8 cellular contexts compared by ENCODE assay signal in the genomic region with DNA sequence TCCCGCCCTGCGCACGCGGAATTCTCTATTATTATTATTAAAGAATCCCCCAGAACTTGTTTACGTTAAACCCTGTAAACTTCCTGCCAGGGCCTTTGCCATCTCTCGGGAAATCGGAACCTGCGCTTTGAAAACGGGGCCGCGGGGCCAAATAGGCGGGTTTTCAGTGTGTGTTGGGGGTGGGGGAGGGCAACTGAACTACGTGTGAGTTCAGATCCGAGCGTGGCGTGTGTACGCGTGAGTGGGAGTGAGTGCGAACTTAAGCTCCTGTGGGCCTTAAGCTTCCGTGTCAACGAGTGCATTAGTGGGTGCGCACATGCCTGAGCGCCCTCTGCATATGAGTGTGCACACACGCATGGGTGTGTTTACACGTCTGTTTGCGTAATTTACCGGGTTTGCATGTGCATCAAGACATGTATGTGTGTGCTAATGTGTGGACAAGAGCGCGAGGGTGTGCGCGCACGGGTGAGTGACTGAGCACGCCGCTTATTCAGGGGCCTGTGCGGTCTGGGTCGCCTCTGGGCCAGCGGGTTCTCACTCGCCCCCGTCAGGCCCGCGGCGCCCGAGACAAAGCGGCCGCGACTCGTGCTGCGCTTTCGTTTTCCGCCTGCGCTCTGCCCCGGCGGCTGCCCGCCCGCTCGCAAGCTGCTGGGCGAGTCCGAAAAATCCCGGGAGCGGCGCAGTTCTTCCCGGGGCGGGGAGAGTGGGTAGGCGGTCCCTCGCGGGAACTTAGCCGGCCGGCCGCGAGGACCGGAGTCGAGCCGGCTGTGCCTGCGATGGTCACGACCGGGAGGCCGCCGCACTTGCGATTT. TPM values are rescaled to one million over a fixed set of nuclear protein-coding genes. Genes with fewer than 3 reads are reported as not detected.
DNase-seq lines count a peak whose midpoint lies in the region; ATAC-seq and TF ChIP-seq lines count a peak whose summit lies in the region.

No MANE protein-coding gene starts in this region.

- peak overlapping the region; percentile 89 for H3K4me2 ChIP-seq in hepatocyte
- H3K4me2 ChIP-seq in skeletal muscle satellite cell (ENCODE audit: low read length) = peak overlapping the region; percentile 78

- H3K27me3 ChIP-seq in BE2C = peaks cover 99% of the 10 kb centered on the region
- H3K27me3 ChIP-seq in HL-60 (ENCODE audit: insufficient read depth, poor library complexity, severe bottlenecking) = peaks cover 24% of the 10 kb centered on the region
- peaks cover 84% of the 10 kb centered on the region for H3K27me3 ChIP-seq in hepatocyte
- peaks cover 94% of the 10 kb centered on the region for H3K27me3 ChIP-seq in skeletal muscle satellite cell (ENCODE audit: control insufficient read depth, insufficient read depth, low read length)

- H4K20me1 ChIP-seq in hepatocyte (ENCODE audit: insufficient read depth, poor library complexity, severe bottlenecking) = peaks cover 18% of the 10 kb centered on the region

- under 1% methylated on average over 70 of the region's 79 CpGs for WGBS in hepatocyte (ENCODE audit: low lambda C conversion rate, missing lambda C conversion rate)

- H3K27me3 Mint-ChIP-seq in activated naive CD8-positive, alpha-beta T cell treated with anti-CD3 and anti-CD28 coated beads, Interleukin-2, amount 10 ng/mL, durations not matched to agents 7 days and 5 days = peaks cover 75% of the 10 kb centered on the region

- ATAC-seq in activated naive CD8-positive, alpha-beta T cell treated with anti-CD3 and anti-CD28 coated beads, Interleukin-2, amount 10 ng/mL, durations not matched to agents 7 days and 5 days (ENCODE audit: low read depth) = peak; percentile 29
- ATAC-seq in HG03280 (IDR thresholded peaks at IDR 0.05; ENCODE audit: unreplicated experiment) (no peak), HG03025 (IDR thresholded peaks at IDR 0.05; ENCODE audit: low FRiP score, unreplicated experiment) (no peak), GM21367 (IDR thresholded peaks at IDR 0.05; ENCODE audit: unreplicated experiment) (no peak)

- no peaks in the 10 kb centered on the region for H3K36me3 Mint-ChIP-seq in activated naive CD8-positive, alpha-beta T cell treated with anti-CD3 and anti-CD28 coated beads, Interleukin-2, amount 10 ng/mL, durations not matched to agents 7 days and 5 days

- peak overlapping the region; percentile 76 for H3K4me3 Mint-ChIP-seq in activated naive CD8-positive, alpha-beta T cell treated with anti-CD3 and anti-CD28 coated beads, Interleukin-2, amount 10 ng/mL, durations not matched to agents 7 days and 5 days

- TF ChIP-seq CTCF in BE2C (IDR thresholded peaks at IDR 0.05; ENCODE audit: low read depth, low read length) = no peak
- no peak for TF ChIP-seq CTCF in HL-60 (IDR thresholded peaks at IDR 0.05; ENCODE audit: insufficient read depth, low read length)
- no peak for TF ChIP-seq CTCF in hepatocyte (IDR thresholded peaks at IDR 0.05; ENCODE audit: poor library complexity)

- peaks cover 19% of the 10 kb centered on the region for H3K4me1 Mint-ChIP-seq in activated naive CD8-positive, alpha-beta T cell treated with anti-CD3 and anti-CD28 coated beads, Interleukin-2, amount 10 ng/mL, durations not matched to agents 7 days and 5 days

- no peak for DNase-seq in BE2C
- no peak for DNase-seq in HL-60 (ENCODE audit: low read depth in 1 of 2, low spot score in 1 of 2)
- peak; percentile 64 for DNase-seq in activated naive CD8-positive, alpha-beta T cell treated with anti-CD3 and anti-CD28 coated beads, Interleukin-2, amount 10 ng/mL, durations not matched to agents 7 days and 5 days
- DNase-seq in hepatocyte (ENCODE audit: low spot score) = peak; percentile 70

- peak overlapping the region; percentile 66 for H3K27ac Mint-ChIP-seq in activated naive CD8-positive, alpha-beta T cell treated with anti-CD3 and anti-CD28 coated beads, Interleukin-2, amount 10 ng/mL, durations not matched to agents 7 days and 5 days

- no peaks in the 10 kb centered on the region for H3K9me2 ChIP-seq in hepatocyte (replicated peaks; ENCODE audit: insufficient read depth)

- peak overlapping the region; percentile 10 for H2AFZ ChIP-seq in hepatocyte

- no peak overlapping the region for H3K9ac ChIP-seq in skeletal muscle satellite cell (ENCODE audit: low read depth, low read length)

- H3K36me3 ChIP-seq in BE2C (no peaks in the 10 kb centered on the region), hepatocyte (replicated peaks; ENCODE audit: insufficient read depth, low read depth) (no peaks in the 10 kb centered on the region), skeletal muscle satellite cell (ENCODE audit: insufficient read depth, low read length) (no peaks in the 10 kb centered on the region)

- POLR2A ChIA-PET in activated naive CD8-positive, alpha-beta T cell treated with anti-CD3 and anti-CD28 coated beads, Interleukin-2, amount 10 ng/mL, durations not matched to agents 7 days and 5 days (lab: Charles Lee) = no interaction called here

- H3K9me3 ChIP-seq in BE2C (no peaks in the 10 kb centered on the region), hepatocyte (ENCODE audit: low read depth) (no peaks in the 10 kb centered on the region), skeletal muscle satellite cell (replicated peaks; ENCODE audit: low read length) (no peaks in the 10 kb centered on the region)

- H3K9me3 Mint-ChIP-seq in activated naive CD8-positive, alpha-beta T cell treated with anti-CD3 and anti-CD28 coated beads, Interleukin-2, amount 10 ng/mL, durations not matched to agents 7 days and 5 days = no peaks in the 10 kb centered on the region

- H3K27ac ChIP-seq in HL-60 (replicated peaks) (no peak overlapping the region), hepatocyte (peak overlapping the region; percentile 99)

- H3K4me3 ChIP-seq in BE2C (ENCODE audit: low read depth, low read length) (peak overlapping the region; percentile 41), HL-60 (replicated peaks; ENCODE audit: insufficient read depth, low read length) (peak overlapping the region; percentile 28), hepatocyte (peak overlapping the region; percentile 49), skeletal muscle satellite cell (ENCODE audit: low read length) (peak overlapping the region; percentile 60)

- H3K79me2 ChIP-seq in hepatocyte = peaks cover 78% of the 10 kb centered on the region

- H3K4me1 ChIP-seq in BE2C (no peaks in the 10 kb centered on the region), hepatocyte (ENCODE audit: insufficient read depth) (peaks cover 2% of the 10 kb centered on the region), skeletal muscle satellite cell (ENCODE audit: control insufficient read depth, insufficient read depth, low read length) (peaks cover 12% of the 10 kb centered on the region)

RNA-seq across cellular contexts. Expression of a gene that starts 1.2 kb away (rescaled TPM):
- not detected for polyA plus RNA-seq in BE2C (2012; ENCODE audit: insufficient read depth, insufficient read length, low read depth)
- total RNA-seq in activated naive CD8-positive, alpha-beta T cell treated with anti-CD3 and anti-CD28 coated beads, Interleukin-2, amount 10 ng/mL, durations not matched to agents 7 days and 5 days = not detected
- total RNA-seq in hepatocyte = 23.7 and 26.8 TPM in 2 replicates
- polyA plus RNA-seq in hepatocyte = 30.0 and 37.4 TPM in 2 replicates
- under 0.01 and 0.22 TPM in 2 replicates for total RNA-seq in skeletal muscle satellite cell (2012; rRNA removed)

RNA-seq across cellular contexts. Expression of a gene that starts 45.9 kb away (rescaled TPM):
- polyA plus RNA-seq in BE2C (2012; ENCODE audit: insufficient read depth, insufficient read length, low read depth) = 39.6 TPM
- 10 to 100 TPM; 33.2 to 34.6 TPM for total RNA-seq in activated naive CD8-positive, alpha-beta T cell treated with anti-CD3 and anti-CD28 coated beads, Interleukin-2, amount 10 ng/mL, durations not matched to agents 7 days and 5 days
- 8.1 and 21.5 TPM in 2 replicates for total RNA-seq in hepatocyte
- polyA plus RNA-seq in hepatocyte = 11.5 and 15.3 TPM in 2 replicates
- 11.9 and 13.3 TPM in 2 replicates for total RNA-seq in skeletal muscle satellite cell (2012; rRNA removed)

RNA-seq across cellular contexts. Expression of a gene that starts 57.5 kb away (rescaled TPM):
- not detected for polyA plus RNA-seq in BE2C (2012; ENCODE audit: insufficient read depth, insufficient read length, low read depth)
- not detected for total RNA-seq in activated naive CD8-positive, alpha-beta T cell treated with anti-CD3 and anti-CD28 coated beads, Interleukin-2, amount 10 ng/mL, durations not matched to agents 7 days and 5 days
- total RNA-seq in hepatocyte = 0.36 TPM in 1 of 2 replicates, not detected in the other
- polyA plus RNA-seq in hepatocyte = 0.30 and 0.96 TPM in 2 replicates
- 3.0 and 3.5 TPM in 2 replicates for total RNA-seq in skeletal muscle satellite cell (2012; rRNA removed)

Comparison
In these comparisons a context has a peak if more than half of its experiments do, and no peak if none do; other contexts are left out.
1. DNase-seq: peak in activated naive CD8-positive, alpha-beta T cell treated with anti-CD3 and anti-CD28 coated beads, Interleukin-2, amount 10 ng/mL, durations not matched to agents 7 days and 5 days (single experiment) and hepatocyte (single experiment); none in BE2C (single experiment) and HL-60 (0 of 2).
2. RNA of a gene that starts 1.2 kb away (total RNA-seq): 23.7 to 26.8 TPM in hepatocyte; not detected in activated naive CD8-positive, alpha-beta T cell treated with anti-CD3 and anti-CD28 coated beads, Interleukin-2, amount 10 ng/mL, durations not matched to agents 7 days and 5 days; every median in the first group is over 10 times any median in the second.
3. Peak in every context shown above with its lines, with median percentiles within 50 percentile points of each other: H3K4me3 ChIP-seq.